In the genomic region with DNA sequence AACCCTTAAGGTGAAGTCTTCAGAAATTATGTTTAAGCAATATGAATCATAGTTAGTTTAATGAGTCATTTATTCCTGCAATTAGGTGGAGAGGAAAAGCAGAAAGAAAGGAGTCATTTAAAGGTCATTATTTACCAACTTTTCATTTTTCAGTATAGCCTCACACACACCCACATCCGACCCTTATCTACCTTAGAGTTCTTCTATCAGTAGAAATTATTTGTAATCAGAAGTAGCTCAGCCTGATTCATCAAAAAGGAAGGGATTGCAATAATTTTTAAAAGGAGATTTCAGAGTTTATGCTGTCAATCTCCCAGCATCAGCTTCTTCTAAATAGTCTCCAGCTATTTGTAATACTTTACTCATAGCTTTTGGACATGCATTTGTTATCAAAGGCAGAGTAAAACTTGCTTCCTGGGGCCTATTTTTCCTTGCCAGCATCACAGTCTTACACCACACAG, we compare ENCODE assay signal across 23 cellular contexts. TPM values are rescaled to one million over a fixed set of nuclear protein-coding genes. Genes with fewer than 3 reads are reported as not detected.
DNase-seq lines count a peak whose midpoint lies in the region; ATAC-seq and TF ChIP-seq lines count a peak whose summit lies in the region.
"Had no signal": no experiment of that assay in that cellular context is flagged by ENCODE, and none has a peak within 500 bp of the region (broad histone marks: within the 10 kb centered on the region; RNA-seq: fewer than 3 reads in every experiment).

No MANE protein-coding gene starts in this region.

- peak overlapping the region; percentile 72 for H3K27ac ChIP-seq in RWPE2 (ENCODE audit: poor library complexity, severe bottlenecking)
- H3K27ac ChIP-seq: BLaER1 treated with 17β-estradiol and CSF1 and Interleukin-3, amounts not matched to agents 10 nM and 100 nM; HL-60 had no signal

- ATAC-seq in RWPE2 (ENCODE audit: low read depth) (peak; percentile 90), GM21367 (IDR thresholded peaks at IDR 0.05; ENCODE audit: unreplicated experiment) (no peak)
- ATAC-seq: activated CD4-positive, alpha-beta T cell treated with anti-CD3 and anti-CD28 coated beads for 36 hours; left ventricle myocardium superior; stimulated activated naive CD8-positive, alpha-beta T cell treated with anti-CD3 and anti-CD28 coated beads, Interleukin-15, amount 100 ng/mL, for 72 hours had no signal

- H3K27me3 ChIP-seq in RWPE2 (ENCODE audit: insufficient read depth, poor library complexity, severe bottlenecking) (no peaks in the 10 kb centered on the region), skeletal muscle satellite cell (ENCODE audit: control insufficient read depth, insufficient read depth, low read length) (no peaks in the 10 kb centered on the region)
- H3K27me3 ChIP-seq: BLaER1 treated with 17β-estradiol and CSF1 and Interleukin-3, amounts not matched to agents 10 nM and 100 nM had no signal

- H3K4me2 ChIP-seq in skeletal muscle satellite cell (ENCODE audit: low read length), result peak overlapping the region; percentile 46
- H3K4me2 ChIP-seq: BLaER1 treated with 17β-estradiol and CSF1 and Interleukin-3, amounts not matched to agents 10 nM and 100 nM had no signal

- H3K4me3 ChIP-seq in RWPE2 (ENCODE audit: severe bottlenecking), result no peak overlapping the region
- no peak overlapping the region for H3K4me3 ChIP-seq in skeletal muscle satellite cell (ENCODE audit: low read length)
- H3K4me3 ChIP-seq: BLaER1 treated with 17β-estradiol and CSF1 and Interleukin-3, amounts not matched to agents 10 nM and 100 nM had no signal

- H3K4me1 ChIP-seq in RWPE2 (ENCODE audit: insufficient read depth, poor library complexity, severe bottlenecking) (peaks cover 42% of the 10 kb centered on the region), skeletal muscle satellite cell (ENCODE audit: control insufficient read depth, insufficient read depth, low read length) (peaks cover 50% of the 10 kb centered on the region)
- H3K4me1 ChIP-seq: BLaER1 treated with 17β-estradiol and CSF1 and Interleukin-3, amounts not matched to agents 10 nM and 100 nM had no signal

- DNase-seq in HPDE6-E6E7 (ENCODE audit: extremely low spot score), result peak; percentile 27
- no peak for DNase-seq in RWPE2 (ENCODE audit: low spot score)
- DNase-seq in fibroblast of peridontal ligament (ENCODE audit: extremely low read depth), result peak; percentile 20
- no peak for DNase-seq in AG08395 (ENCODE audit: low spot score)
- DNase-seq in NCI-H510A treated with DMSO at 0.1 percent for 48 hours (lab: John Stamatoyannopoulos, UW), result no peak
- no peak for DNase-seq in activated T-cell treated with anti-CD3 and anti-CD28 coated beads for 4 hours
- DNase-seq: activated CD4-positive, alpha-beta T cell treated with anti-CD3 and anti-CD28 coated beads for 36 hours; activated T-cell treated with anti-CD3 and anti-CD28 coated beads, Interleukin-2, amount 50 U/mL, for 1 hour; DND-41; erythroblast; hippocampal formation; left ventricle myocardium superior; NCI-H187 treated with DMSO at 0.1 percent for 48 hours; NCI-H524 treated with DMSO at 0.1 percent for 48 hours; RPMI8226; stimulated activated CD4-positive, alpha-beta T cell treated with anti-CD3 and anti-CD28 coated beads, Interleukin-12 subunit alpha, Interleukin-12 subunit beta, amount 100 ng/mL, for 4 hours; stimulated activated naive CD8-positive, alpha-beta T cell treated with anti-CD3 and anti-CD28 coated beads, Interleukin-15, amount 100 ng/mL, for 72 hours had no signal

- no peak for TF ChIP-seq CTCF in RWPE2 (IDR thresholded peaks at IDR 0.05; ENCODE audit: poor library complexity, severe bottlenecking)

- no peaks in the 10 kb centered on the region for H3K9me3 ChIP-seq in RWPE2 (ENCODE audit: severe bottlenecking)
- H3K9me3 ChIP-seq in skeletal muscle satellite cell (replicated peaks; ENCODE audit: low read length), result no peaks in the 10 kb centered on the region
- H3K9me3 ChIP-seq: BLaER1 treated with 17β-estradiol and CSF1 and Interleukin-3, amounts not matched to agents 10 nM and 100 nM had no signal

- peak overlapping the region; percentile 63 for H3K9ac ChIP-seq in skeletal muscle satellite cell (ENCODE audit: low read depth, low read length)
- H3K9ac ChIP-seq: BLaER1 treated with 17β-estradiol and CSF1 and Interleukin-3, amounts not matched to agents 10 nM and 100 nM had no signal

- H3K36me3 ChIP-seq in RWPE2 (ENCODE audit: low read depth) (no peaks in the 10 kb centered on the region), skeletal muscle satellite cell (ENCODE audit: insufficient read depth, low read length) (no peaks in the 10 kb centered on the region)
- H3K36me3 ChIP-seq: BLaER1 treated with 17β-estradiol and CSF1 and Interleukin-3, amounts not matched to agents 10 nM and 100 nM had no signal

RNA-seq across cellular contexts. Expression of a gene that starts 6.0 kb away (rescaled TPM):
- total RNA-seq in skeletal muscle satellite cell (2012; rRNA removed), result 5.3 and 7.2 TPM in 2 replicates
- total RNA-seq: activated CD4-positive, alpha-beta T cell treated with anti-CD3 and anti-CD28 coated beads for 36 hours; chondrocyte; left ventricle myocardium superior; posterior vena cava had no signal

Comparison
In these comparisons a context has a peak if more than half of its experiments do, and no peak if none do; other contexts are left out.
1. DNase-seq: peak in HPDE6-E6E7 (single experiment) and fibroblast of peridontal ligament (single experiment); none in RWPE2 (single experiment), AG08395 (single experiment), NCI-H510A treated with DMSO at 0.1 percent for 48 hours (single experiment) and activated T-cell treated with anti-CD3 and anti-CD28 coated beads for 4 hours (single experiment).